In the genomic region with DNA sequence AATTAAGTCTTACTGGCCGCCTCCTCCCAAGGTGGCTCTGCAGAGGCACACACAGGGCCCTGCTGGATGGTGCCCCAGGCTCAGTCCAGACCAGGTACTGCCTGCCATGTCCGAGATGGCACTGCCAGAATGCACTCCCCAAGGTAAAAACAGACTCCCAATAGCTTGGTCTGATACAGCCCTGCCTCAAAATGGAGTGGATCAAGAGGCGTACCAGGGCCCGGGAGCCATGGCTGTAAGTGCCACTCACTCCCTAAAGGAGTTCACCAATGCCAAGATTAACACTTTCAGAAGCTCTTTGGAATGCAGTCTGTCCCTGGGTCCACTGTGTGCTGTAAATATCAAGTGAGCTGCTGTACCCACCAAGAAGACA, we compare ENCODE assay signal across 8 cellular contexts. TPM values are rescaled to one million over a fixed set of nuclear protein-coding genes. Genes with fewer than 3 reads are reported as not detected.
DNase-seq lines count a peak whose midpoint lies in the region; ATAC-seq, FAIRE-seq and TF ChIP-seq lines count a peak whose summit lies in the region.

No MANE protein-coding gene starts in this region.

- H3K4me2 ChIP-seq in OCI-LY7 (ENCODE audit: low read length) (peak overlapping the region; percentile 64), endothelial cell of umbilical vein (ENCODE audit: insufficient read depth, low read length) (peak overlapping the region; percentile 28), neuronal stem cell (ENCODE audit: insufficient read depth, low read length, poor library complexity, severe bottlenecking) (no peak overlapping the region)

- WGBS in neuronal stem cell (ENCODE audit: extremely low coverage in 2 of 2, insufficient read length in 2 of 2, insufficient replicate concordance in 1 of 2), 2 donors = no CpG with 5 or more reads among the region's 4 CpGs

- H4K91ac ChIP-seq in neuronal stem cell (ENCODE audit: low read depth, low read length, poor library complexity) = no peak overlapping the region

- DNase-seq in OCI-LY7 (ENCODE audit: low spot score) = no peak
- no peak for DNase-seq in endothelial cell of umbilical vein (ENCODE audit: low read depth, low spot score)
- DNase-seq in neuronal stem cell (ENCODE audit: low spot score) = no peak
- DNase-seq in NAMALWA (ENCODE audit: low spot score) = no peak
- no peak for DNase-seq in activated CD4-positive, CD25-positive, alpha-beta regulatory T cell (lab: John Stamatoyannopoulos, UW)

- ATAC-seq in HG02642 (IDR thresholded peaks at IDR 0.05; ENCODE audit: poor library complexity, unreplicated experiment) (no peak), HG03108 (IDR thresholded peaks at IDR 0.05; ENCODE audit: unreplicated experiment) (no peak)

- CTCF ChIA-PET in OCI-LY7 (lab: Charles Lee; ENCODE audit: unreplicated experiment) (interaction anchor here (0.6 to 1.9 kb wide), 4 partner anchors 17 to 229 kb away, joined by 3 to 23 read pairs (median 4); no protein-coding TSS in a partner anchor), endothelial cell of umbilical vein (lab: Charles Lee) (interaction anchor here (0.5 to 8.8 kb wide), 31 partner anchors 9 to 247 kb away, joined by 3 to 242 read pairs (median 9); a partner anchor contains a TSS)

- peak overlapping the region; percentile 38 for H3K4ac ChIP-seq in neuronal stem cell (ENCODE audit: low read length)

- no peaks in the 10 kb centered on the region for H3K79me2 ChIP-seq in OCI-LY7 (ENCODE audit: insufficient read depth, low read depth, low read length)
- H3K79me2 ChIP-seq in endothelial cell of umbilical vein (ENCODE audit: control insufficient read depth, insufficient read depth, low read length) = no peaks in the 10 kb centered on the region

- BruUV-seq in OCI-LY7 (replicated peaks; lab: Mats Ljungman, UMichigan) (no TSS peak), endothelial cell of umbilical vein (replicated peaks; lab: Mats Ljungman, UMichigan) (no TSS peak)

- H4K20me1 ChIP-seq in OCI-LY7 (ENCODE audit: insufficient read depth, low read length) = no peaks in the 10 kb centered on the region
- H4K20me1 ChIP-seq in endothelial cell of umbilical vein (replicated peaks; ENCODE audit: control insufficient read depth, extremely low read depth, insufficient read depth, low read length) = no peaks in the 10 kb centered on the region

- H3K36me3 ChIP-seq in OCI-LY7 (ENCODE audit: insufficient read depth, low read length) = no peaks in the 10 kb centered on the region
- H3K36me3 ChIP-seq in endothelial cell of umbilical vein (ENCODE audit: control insufficient read depth in 2 of 2, extremely low read depth in 1 of 2, insufficient read depth in 2 of 2, low read length in 2 of 2) = no peaks in the 10 kb centered on the region
- H3K36me3 ChIP-seq in neuronal stem cell (replicated peaks in 1 of 2; ENCODE audit: control insufficient read depth in 2 of 2, insufficient read depth in 2 of 2, low read length in 2 of 2) = no peaks in the 10 kb centered on the region

- H2AK5ac ChIP-seq in neuronal stem cell (ENCODE audit: low read depth, low read length) = no peak overlapping the region

- H3K9me3 ChIP-seq in OCI-LY7 (ENCODE audit: low read length) (peaks cover 6% of the 10 kb centered on the region), endothelial cell of umbilical vein (replicated peaks; ENCODE audit: control insufficient read depth, insufficient read depth, low read length) (no peaks in the 10 kb centered on the region), neuronal stem cell (replicated peaks in 1 of 2; ENCODE audit: control insufficient read depth in 2 of 2, insufficient read depth in 1 of 2, low read depth in 1 of 2, low read length in 2 of 2) (peaks cover 0 to 10% of the 10 kb centered on the region in 2 donors)

- intact Hi-C loops in OCI-LY7 (cut with micrococcal nuclease; ENCODE audit: unreplicated experiment) = loop anchor here (1.0 kb wide), 1 partner anchor 31 kb away; no protein-coding TSS in a partner anchor
- intact Hi-C loops in endothelial cell of umbilical vein (cut with micrococcal nuclease) = loop anchor here (1.0 kb wide), 2 partner anchors 32 to 39 kb away; no protein-coding TSS in a partner anchor

- H3K79me1 ChIP-seq in neuronal stem cell (ENCODE audit: low read depth, low read length) = peaks cover 6% of the 10 kb centered on the region

- H3K4me1 ChIP-seq in OCI-LY7 (ENCODE audit: insufficient read depth, low read length, poor library complexity, severe bottlenecking) = peaks cover 45% of the 10 kb centered on the region
- peaks cover 11% of the 10 kb centered on the region for H3K4me1 ChIP-seq in endothelial cell of umbilical vein (ENCODE audit: control insufficient read depth, extremely low read depth, insufficient read depth, low read length)
- H3K4me1 ChIP-seq in neuronal stem cell (ENCODE audit: control insufficient read depth in 2 of 2, insufficient read depth in 1 of 2, low read depth in 1 of 2, low read length in 2 of 2) = peaks cover 24 to 37% of the 10 kb centered on the region in 2 donors

- TF ChIP-seq POLR2A in endothelial cell of umbilical vein (IDR thresholded peaks at IDR 0.05; ENCODE audit: low read depth, low read length) = no peak

- H3K23ac ChIP-seq in neuronal stem cell (ENCODE audit: low read depth, low read length, poor library complexity) = peak overlapping the region; percentile 37

- H3K18ac ChIP-seq in neuronal stem cell (ENCODE audit: low read length) = peak overlapping the region; percentile 94

- H2AFZ ChIP-seq in OCI-LY7 (ENCODE audit: low read length) (peak overlapping the region; percentile 73), endothelial cell of umbilical vein (ENCODE audit: low read depth, low read length) (peak overlapping the region; percentile 92), neuronal stem cell (ENCODE audit: low read length) (peak overlapping the region; percentile 95)

- peak overlapping the region; percentile 9 for H3K14ac ChIP-seq in neuronal stem cell (ENCODE audit: low read length)

- dilution Hi-C loops in endothelial cell of umbilical vein (cut with MboI; ENCODE audit: extremely low pct_ligation_motif_present, low sequenced_read_pairs) = no loop called here

- H2BK120ac ChIP-seq in neuronal stem cell (ENCODE audit: low read depth, low read length) = no peak overlapping the region

- H3K9me1 ChIP-seq in endothelial cell of umbilical vein (replicated peaks; ENCODE audit: control insufficient read depth, extremely low read depth, insufficient read depth, low read length) = no peaks in the 10 kb centered on the region

- H3K9me2 ChIP-seq in OCI-LY7 (ENCODE audit: insufficient read depth, low read length) = no peaks in the 10 kb centered on the region

- peak overlapping the region; percentile 33 for H2BK5ac ChIP-seq in neuronal stem cell (ENCODE audit: low read length)

- H3K27ac ChIP-seq in C4-2B = peak overlapping the region; percentile 87
- H3K27ac ChIP-seq in OCI-LY7 (ENCODE audit: low read depth, low read length, poor library complexity, severe bottlenecking) = no peak overlapping the region
- H3K27ac ChIP-seq in endothelial cell of umbilical vein (ENCODE audit: insufficient read depth, low read depth, low read length) = no peak overlapping the region
- H3K27ac ChIP-seq in neuronal stem cell (replicated peaks; ENCODE audit: low read length) = no peak overlapping the region

- peak overlapping the region; percentile 20 for H4K8ac ChIP-seq in neuronal stem cell (ENCODE audit: low read depth, low read length)

- no peak for TF ChIP-seq CTCF in C4-2B (conservative IDR thresholded peaks at IDR 0.05)
- TF ChIP-seq CTCF in OCI-LY7 (conservative IDR thresholded peaks at IDR 0.05; ENCODE audit: low read length) = no peak
- no peak for TF ChIP-seq CTCF in endothelial cell of umbilical vein (IDR thresholded peaks at IDR 0.05; ENCODE audit: extremely low read depth in 1 of 2, insufficient read depth in 1 of 2, low read depth in 1 of 2, low read length in 2 of 2)

- H3K27me3 ChIP-seq in endothelial cell of umbilical vein (ENCODE audit: control insufficient read depth in 2 of 2, insufficient read depth in 2 of 2, low read length in 2 of 2) (no peaks in the 10 kb centered on the region), neuronal stem cell (ENCODE audit: control insufficient read depth in 3 of 3, insufficient read depth in 3 of 3, low read depth in 1 of 3, low read length in 3 of 3) (peaks cover 0 to 11% (median 10%) of the 10 kb centered on the region in 3 experiments)

- H3K4me3 ChIP-seq in OCI-LY7 (ENCODE audit: low read depth, low read length, poor library complexity, severe bottlenecking) (peak overlapping the region; percentile 68), endothelial cell of umbilical vein (replicated peaks in 1 of 3; ENCODE audit: insufficient read depth in 1 of 3, low read depth in 1 of 3, low read length in 3 of 3) (peak overlapping the region in 1 of 3 experiments; percentile 1), neuronal stem cell (ENCODE audit: low read length in 2 of 2) (peak overlapping the region; percentile 60 to 87)

- H2BK12ac ChIP-seq in neuronal stem cell (ENCODE audit: low read length) = no peak overlapping the region

- H3K9ac ChIP-seq in endothelial cell of umbilical vein (replicated peaks; ENCODE audit: extremely low read depth, insufficient read depth, low read length) (no peak overlapping the region), neuronal stem cell (ENCODE audit: low read depth, low read length, poor library complexity) (peak overlapping the region; percentile 56)

- peak; percentile 46 for FAIRE-seq in endothelial cell of umbilical vein (lab: Jason Lieb, UNC)

- peak overlapping the region; percentile 91 for H2BK15ac ChIP-seq in neuronal stem cell (ENCODE audit: low read length)

- POLR2A ChIA-PET in OCI-LY7 (lab: Charles Lee) (interaction anchor here (1.4 to 3.4 kb wide), 3 partner anchors 13 to 37 kb away, joined by 4 to 20 read pairs (median 5); no protein-coding TSS in a partner anchor), endothelial cell of umbilical vein (lab: Charles Lee) (interaction anchor here (1.0 kb wide), 2 partner anchors 32 to 113 kb away, joined by 4 to 5 read pairs; a partner anchor contains a TSS)

TF ChIP-seq in endothelial cell of umbilical vein, 7 proteins besides CTCF, POLR2A, EP300 and RAD21 (continues in another document):
- TF ChIP-seq, protein P1, sequence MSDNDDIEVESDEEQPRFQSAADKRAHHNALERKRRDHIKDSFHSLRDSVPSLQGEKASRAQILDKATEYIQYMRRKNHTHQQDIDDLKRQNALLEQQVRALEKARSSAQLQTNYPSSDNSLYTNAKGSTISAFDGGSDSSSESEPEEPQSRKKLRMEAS (IDR thresholded peaks at IDR 0.05; ENCODE audit: insufficient read depth, insufficient read length) = no peak

RNA-seq across cellular contexts. Expression of a gene that starts 0.6 kb away (rescaled TPM):
- total RNA-seq in OCI-LY7 (2014; rRNA removed; shearing (Covaris generic)) = 124 and 131 TPM in 2 replicates
- total RNA-seq in OCI-LY7 (2022) (128 and 143 TPM in 2 replicates), endothelial cell of umbilical vein (20.6 and 28.3 TPM in 2 replicates)
- polyA plus RNA-seq in endothelial cell of umbilical vein = 3.9 and 4.5 TPM in 2 replicates
- 3.7 and 4.6 TPM in 2 replicates for polyA plus RNA-seq in endothelial cell of umbilical vein (2011; cell fraction: cytosol; rRNA removed)
- polyA plus RNA-seq in endothelial cell of umbilical vein (2011; cell fraction: nucleus; rRNA removed) = 17.3 and 26.0 TPM in 2 replicates
- 15.0 and 19.6 TPM in 2 replicates for polyA plus RNA-seq in endothelial cell of umbilical vein (2012)
- polyA minus RNA-seq in endothelial cell of umbilical vein = 17.9 and 22.6 TPM in 2 replicates
- 19.3 TPM for polyA minus RNA-seq in endothelial cell of umbilical vein (2011; cell fraction: cytosol; rRNA and poly(A)+ RNA removed)
- polyA minus RNA-seq in endothelial cell of umbilical vein (2011; cell fraction: nucleus; rRNA and poly(A)+ RNA removed) = 22.6 and 25.2 TPM in 2 replicates
- 12.3 TPM for polyA plus RNA-seq in neuronal stem cell (2013, experiment 1 of 2)
- polyA plus RNA-seq in neuronal stem cell (2013, experiment 2 of 2) = 12.3 TPM
